25 cellular contexts compared by ENCODE assay signal in the genomic region with DNA sequence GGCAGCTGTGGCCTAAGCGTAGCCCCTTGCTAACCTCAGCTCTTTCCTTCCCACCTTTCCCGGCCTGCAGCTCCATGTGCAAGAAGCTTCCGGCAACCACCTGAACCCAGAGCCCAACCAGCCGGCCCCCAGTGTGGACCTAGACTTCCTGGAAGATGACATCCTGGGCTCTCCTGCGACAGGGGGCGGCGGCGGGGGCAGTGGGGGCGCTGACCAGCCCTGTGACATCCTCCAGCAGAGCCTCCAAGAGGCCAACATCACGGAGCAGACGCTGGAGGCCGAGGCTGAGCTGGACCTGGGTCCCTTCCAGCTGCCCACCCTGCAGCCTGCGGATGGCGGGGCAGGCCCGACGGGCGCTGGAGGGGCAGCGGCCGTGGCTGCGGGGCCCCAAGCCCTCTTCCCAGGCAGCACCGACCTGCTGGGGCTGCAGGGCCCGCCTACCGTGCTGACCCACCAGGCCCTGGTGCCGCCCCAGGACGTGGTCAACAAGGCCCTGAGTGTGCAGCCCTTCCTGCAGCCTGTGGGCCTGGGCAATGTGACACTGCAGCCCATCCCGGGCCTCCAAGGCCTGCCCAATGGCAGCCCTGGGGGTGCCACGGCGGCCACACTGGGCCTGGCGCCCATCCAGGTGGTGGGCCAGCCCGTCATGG.
"Had no signal": no experiment of that assay in that cellular context is flagged by ENCODE, and none has a peak within 500 bp of the region (broad histone marks: within the 10 kb centered on the region; RNA-seq: fewer than 3 reads in every experiment).

No MANE protein-coding gene starts in this region.

- H3K9ac ChIP-seq: parathyroid adenoma had no signal

- H3K27me3 Mint-ChIP-seq: naive B cell; stimulated activated memory B cell treated with anti-CD40 and anti-IgM and Interleukin-4, amounts not matched to agents 10 μg/mL and 1 μg/mL and 100 μg/mL, for 72 hours; stimulated activated naive CD8-positive, alpha-beta T cell treated with anti-CD3 and anti-CD28 coated beads, Interleukin-15, amount 100 ng/mL, for 72 hours; type B pancreatic cell had no signal

- DNase-seq: head of caudate nucleus; hippocampal formation; left ventricle myocardium inferior; mesendoderm; naive B cell; nucleus accumbens; psoas muscle; spleen; stimulated activated CD4-positive, alpha-beta T cell treated with anti-CD3 and anti-CD28 coated beads, Interleukin-4, amount 100 ng/mL, for 4 hours; stimulated activated CD8-positive, alpha-beta memory T cell treated with anti-CD3 and anti-CD28 coated beads, Interleukin-4, amount 100 ng/mL, for 48 hours; stimulated activated naive CD4-positive, alpha-beta T cell treated with Interleukin-2 at 50 U/mL for 16 hours; stimulated activated naive CD8-positive, alpha-beta T cell treated with anti-CD3 and anti-CD28 coated beads, Interleukin-15, amount 100 ng/mL, for 72 hours; substantia nigra had no signal

- ATAC-seq: sciatic nerve; stimulated activated memory B cell treated with anti-CD40 and anti-IgM and Interleukin-4, amounts not matched to agents 10 μg/mL and 1 μg/mL and 100 μg/mL, for 72 hours; stimulated activated naive CD8-positive, alpha-beta T cell treated with anti-CD3 and anti-CD28 coated beads, Interleukin-15, amount 100 ng/mL, for 72 hours had no signal

- FAIRE-seq: keratinocyte had no signal

- H3K4me1 Mint-ChIP-seq: mesothelial cell of epicardium; nephron; neural crest cell; stimulated activated memory B cell treated with anti-CD40 and anti-IgM and Interleukin-4, amounts not matched to agents 10 μg/mL and 1 μg/mL and 100 μg/mL, for 72 hours; stimulated activated naive CD8-positive, alpha-beta T cell treated with anti-CD3 and anti-CD28 coated beads, Interleukin-15, amount 100 ng/mL, for 72 hours had no signal

- H3K27ac Mint-ChIP-seq: mesothelial cell of epicardium; nephron; stimulated activated memory B cell treated with anti-CD40 and anti-IgM and Interleukin-4, amounts not matched to agents 10 μg/mL and 1 μg/mL and 100 μg/mL, for 72 hours; stimulated activated naive CD8-positive, alpha-beta T cell treated with anti-CD3 and anti-CD28 coated beads, Interleukin-15, amount 100 ng/mL, for 72 hours; type B pancreatic cell had no signal

- H3K4me1 ChIP-seq: left ventricle myocardium inferior, parathyroid adenoma, spleen, tibial nerve, vagina had no signal

- H3K27ac ChIP-seq: left ventricle myocardium inferior, parathyroid adenoma, skin epidermis, spleen, tibial nerve, vagina had no signal

- H3K9me3 Mint-ChIP-seq: mesothelial cell of epicardium; nephron; neural crest cell; stimulated activated memory B cell treated with anti-CD40 and anti-IgM and Interleukin-4, amounts not matched to agents 10 μg/mL and 1 μg/mL and 100 μg/mL, for 72 hours; stimulated activated naive CD8-positive, alpha-beta T cell treated with anti-CD3 and anti-CD28 coated beads, Interleukin-15, amount 100 ng/mL, for 72 hours; type B pancreatic cell had no signal

- H3K4me3 ChIP-seq: left ventricle myocardium inferior, lung, psoas muscle, skin epidermis, spleen, tibial nerve, vagina had no signal

- H3K9me3 ChIP-seq: left ventricle myocardium inferior, psoas muscle, spleen, tibial nerve, vagina had no signal

- H3K4me3 Mint-ChIP-seq: mesothelial cell of epicardium; naive B cell; nephron; neural crest cell; stimulated activated memory B cell treated with anti-CD40 and anti-IgM and Interleukin-4, amounts not matched to agents 10 μg/mL and 1 μg/mL and 100 μg/mL, for 72 hours; stimulated activated naive CD8-positive, alpha-beta T cell treated with anti-CD3 and anti-CD28 coated beads, Interleukin-15, amount 100 ng/mL, for 72 hours; type B pancreatic cell had no signal

- H3K27me3 ChIP-seq: spleen, tibial nerve, vagina had no signal
